Comparison of ENCODE assay signal across 8 cellular contexts in genomic region chr19:13881692-13882418, GRCh38. TPM values are rescaled to one million over a fixed set of nuclear protein-coding genes. Genes with fewer than 3 reads are reported as not detected.
A peak's percentile ranks its signal among the peaks of the same experiment; 100 is the strongest.
DNase-seq lines count a peak whose midpoint lies in the region; TF ChIP-seq lines count a peak whose summit lies in the region.

No MANE protein-coding gene starts in this region.

- TF ChIP-seq CTCF in AG04450 (IDR thresholded peaks at IDR 0.05; ENCODE audit: low read depth, low read length) = no peak

- no peaks in the 10 kb centered on the region; the same call in 1 of the 2 replicates for H3K9me3 ChIP-seq in AG04450 (ENCODE audit: control insufficient read depth, insufficient read depth, low read length)
- H3K9me3 ChIP-seq in iPS-20b (ENCODE audit: insufficient read depth, low read depth, low read length) = no peaks in the 10 kb centered on the region

- H3K27me3 ChIP-seq in AG04450 (ENCODE audit: control insufficient read depth, insufficient read depth, low read length) (peaks cover 2% of the 10 kb centered on the region), iPS-20b (ENCODE audit: insufficient read depth, low read length) (peaks cover 15% of the 10 kb centered on the region)

- H3K4me3 ChIP-seq in AG04450 (ENCODE audit: low read depth, low read length) (no peak overlapping the region), iPS-20b (ENCODE audit: low read length) (no peak overlapping the region)

- no peak for DNase-seq in AG04450 (ENCODE audit: low read depth, low spot score)
- peak; percentile 54 for DNase-seq in HK-2 (ENCODE audit: unreplicated experiment)
- DNase-seq in activated T-cell treated with anti-CD3 and anti-CD28 coated beads, Interleukin-2, amount 50 U/mL, for 48 hours = peak; percentile 66 to 69
- peak in 18 of 49 donors; percentile 5 to 54 (median 26) for DNase-seq in substantia nigra (lab: John Stamatoyannopoulos, UW)
- no peak for DNase-seq in NCI-H446 treated with DMSO at 0.1 percent for 48 hours (lab: John Stamatoyannopoulos, UW)
- no peak for DNase-seq in RPMI8226
- DNase-seq in KG1 (lab: John Stamatoyannopoulos, UW) = no peak

- peak overlapping the region; percentile 61; the same call in 1 of the 2 replicates for H3K9ac ChIP-seq in iPS-20b (ENCODE audit: low read depth, low read length)

- peaks cover 20% of the 10 kb centered on the region for H3K4me1 ChIP-seq in iPS-20b (ENCODE audit: insufficient read depth, low read length)

- POLR2A ChIA-PET in AG04450 (lab: Yijun Ruan, JAX) = interaction anchor here (0.5 kb wide), 1 partner anchor 27 kb away, joined by 4 read pairs; no protein-coding TSS in a partner anchor

- H3K27ac ChIP-seq in AG04450 (ENCODE audit: low read depth, low read length) (peak overlapping the region; percentile 2), iPS-20b (ENCODE audit: low read length) (peak overlapping the region; percentile 48), substantia nigra (ENCODE audit: low read depth, low read length, poor library complexity, severe bottlenecking) (peak overlapping the region; percentile 80)

- H3K36me3 ChIP-seq in iPS-20b (ENCODE audit: insufficient read depth, low read depth, low read length) = no peaks in the 10 kb centered on the region

- CTCF ChIA-PET in AG04450 (lab: Charles Lee) = interaction anchor here (0.6 to 2.0 kb wide), 5 partner anchors 194 to 467 kb away, joined by 3 to 9 read pairs (median 4); partner anchors contain the start of gene ASF1B

RNA-seq across cellular contexts. Expression of gene NANOS3, which starts 4.9 kb away (rescaled TPM):
- 0.36 and 0.37 TPM in 2 replicates for polyA plus RNA-seq in AG04450 (2011; rRNA removed)
- not detected in 2 replicates for polyA minus RNA-seq in AG04450 (2011; rRNA and poly(A)+ RNA removed)

RNA-seq across cellular contexts. Expression of gene BRME1, which starts 24.1 kb away (rescaled TPM):
- 0.12 and 0.17 TPM in 2 replicates for polyA plus RNA-seq in AG04450 (2011; rRNA removed)
- polyA minus RNA-seq in AG04450 (2011; rRNA and poly(A)+ RNA removed) = 0.43 TPM in 1 of 2 replicates, not detected in the other

RNA-seq across cellular contexts. Expression of gene CC2D1A, which starts 24.1 kb away (rescaled TPM):
- polyA plus RNA-seq in AG04450 (2011; rRNA removed) = 5.1 and 6.7 TPM in 2 replicates
- 7.0 and 13.7 TPM in 2 replicates for polyA minus RNA-seq in AG04450 (2011; rRNA and poly(A)+ RNA removed)

RNA-seq across cellular contexts. Expression of gene PODNL1, which starts 56.4 kb away (rescaled TPM):
- 2.8 and 3.4 TPM in 2 replicates for polyA plus RNA-seq in AG04450 (2011; rRNA removed)
- polyA minus RNA-seq in AG04450 (2011; rRNA and poly(A)+ RNA removed) = 1.3 and 1.4 TPM in 2 replicates

Comparison
In these comparisons a context has a peak if more than half of its experiments do, and no peak if none do; other contexts are left out.
1. DNase-seq: peak in HK-2 (single experiment) and activated T-cell treated with anti-CD3 and anti-CD28 coated beads, Interleukin-2, amount 50 U/mL, for 48 hours (2 of 2); none in AG04450 (single experiment), NCI-H446 treated with DMSO at 0.1 percent for 48 hours (single experiment), RPMI8226 (single experiment) and KG1 (single experiment).
2. H3K27ac ChIP-seq: peak in every context shown above with its lines; median percentile 80 in substantia nigra; 48 in iPS-20b; 2 in AG04450.